21 cellular contexts compared by ENCODE assay signal in genomic region chr14:103337794-103338193, GRCh38. TPM values are rescaled to one million over a fixed set of nuclear protein-coding genes. Genes with fewer than 3 reads are reported as not detected.
A peak's percentile ranks its signal among the peaks of the same experiment; 100 is the strongest.
DNase-seq lines count a peak whose midpoint lies in the region; ATAC-seq and TF ChIP-seq lines count a peak whose summit lies in the region.
"Had no signal": no experiment of that assay in that cellular context is flagged by ENCODE, and none has a peak within 500 bp of the region (broad histone marks: within the 10 kb centered on the region; RNA-seq: fewer than 3 reads in every experiment).

No MANE protein-coding gene starts in this region.

- H3K9me3 ChIP-seq in T-helper 17 cell (ENCODE audit: control insufficient read depth, low read length, poor library complexity, severe bottlenecking) (no peaks in the 10 kb centered on the region), endodermal cell (ENCODE audit: control insufficient read depth, low read length) (no peaks in the 10 kb centered on the region), heart left ventricle (no peaks in the 10 kb centered on the region)
- H3K9me3 ChIP-seq: ascending aorta, spleen, tibial artery had no signal

- intact Hi-C loops in activated naive CD4-positive, alpha-beta T cell treated with anti-CD3 and anti-CD28 coated beads for 36 hours (cut with micrococcal nuclease) = no loop called here
- intact Hi-C loops in heart left ventricle (cut with DNase I) = loop anchor here in 4 of 10 donors (5.0 to 10.0 kb wide), 3 partner anchors 45 to 50 kb away; partner anchors contain the start of gene MARK3 (in 3 of the 4)

- ATAC-seq in T-helper 17 cell (no peak), GM19324 (IDR thresholded peaks at IDR 0.05; ENCODE audit: low FRiP score, unreplicated experiment) (no peak), heart left ventricle (no peak), GM18858 (IDR thresholded peaks at IDR 0.05; ENCODE audit: unreplicated experiment) (no peak)
- no peak for ATAC-seq in stimulated activated naive CD8-positive, alpha-beta T cell treated with anti-CD3 and anti-CD28 coated beads, Interleukin-15, amount 100 ng/mL, for 72 hours

- peaks cover 70% of the 10 kb centered on the region for H3K36me3 Mint-ChIP-seq in activated naive CD4-positive, alpha-beta T cell treated with anti-CD3 and anti-CD28 coated beads for 36 hours (ENCODE audit: low read depth)
- H3K36me3 Mint-ChIP-seq in activated naive CD4-positive, alpha-beta T cell treated with anti-CD3 and anti-CD28 coated beads, Interleukin-2, amount 10 ng/mL, durations not matched to agents 7 days and 5 days = peaks cover 78% of the 10 kb centered on the region
- H3K36me3 Mint-ChIP-seq in T-helper 17 cell (ENCODE audit: low read depth) (peaks cover 17% of the 10 kb centered on the region), endodermal cell (ENCODE audit: low read depth) (peaks cover 78% of the 10 kb centered on the region)

- DNase-seq in activated naive CD4-positive, alpha-beta T cell treated with anti-CD3 and anti-CD28 coated beads for 36 hours = no peak
- DNase-seq in activated naive CD4-positive, alpha-beta T cell treated with anti-CD3 and anti-CD28 coated beads, Interleukin-2, amount 10 ng/mL, durations not matched to agents 7 days and 5 days = no peak
- no peak for DNase-seq in T-helper 17 cell
- no peak for DNase-seq in endodermal cell
- DNase-seq in stimulated activated naive CD8-positive, alpha-beta T cell treated with anti-CD3 and anti-CD28 coated beads, Interleukin-15, amount 100 ng/mL, for 72 hours = no peak
- DNase-seq in heart left ventricle = no peak
- DNase-seq: activated CD4-positive, alpha-beta T cell treated with anti-CD3 and anti-CD28 coated beads, Interleukin-2, amount 50 U/mL, for 4 hours; islet precursor cell; NCI-H1694; NCI-H226; NK-92 treated with Interleukin-12 subunit alpha and Interleukin-12 subunit beta, amount 100 ng/mL, for 24 hours; RPMI8226; spleen; tibial artery had no signal

- 96 to 100% methylated on average over 1 to 3 of the region's 3 CpGs for WGBS in endodermal cell (ENCODE audit: insufficient coverage in 1 of 2, insufficient read length in 1 of 2), 2 experiments
- 77 to 91% (median 84%) methylated on average over 3 of the region's 3 CpGs for WGBS in heart left ventricle, 4 donors

- no peaks in the 10 kb centered on the region for H3K27me3 Mint-ChIP-seq in activated naive CD4-positive, alpha-beta T cell treated with anti-CD3 and anti-CD28 coated beads for 36 hours (ENCODE audit: low read depth)
- peaks cover 5% of the 10 kb centered on the region for H3K27me3 Mint-ChIP-seq in activated naive CD4-positive, alpha-beta T cell treated with anti-CD3 and anti-CD28 coated beads, Interleukin-2, amount 10 ng/mL, durations not matched to agents 7 days and 5 days
- H3K27me3 Mint-ChIP-seq in T-helper 17 cell (no peaks in the 10 kb centered on the region), endodermal cell (ENCODE audit: insufficient read depth) (no peaks in the 10 kb centered on the region)
- no peaks in the 10 kb centered on the region for H3K27me3 Mint-ChIP-seq in stimulated activated naive CD8-positive, alpha-beta T cell treated with anti-CD3 and anti-CD28 coated beads, Interleukin-15, amount 100 ng/mL, for 72 hours

- TF ChIP-seq CTCF in endodermal cell (conservative IDR thresholded peaks at IDR 0.05) = no peak
- no peak for TF ChIP-seq CTCF in heart left ventricle (IDR thresholded peaks at IDR 0.05)

- peak overlapping the region; percentile 95 for H3K27ac Mint-ChIP-seq in activated naive CD4-positive, alpha-beta T cell treated with anti-CD3 and anti-CD28 coated beads for 36 hours
- H3K27ac Mint-ChIP-seq in activated naive CD4-positive, alpha-beta T cell treated with anti-CD3 and anti-CD28 coated beads, Interleukin-2, amount 10 ng/mL, durations not matched to agents 7 days and 5 days = no peak overlapping the region
- H3K27ac Mint-ChIP-seq in T-helper 17 cell (peak overlapping the region; percentile 94), endodermal cell (peak overlapping the region; percentile 33)
- H3K27ac Mint-ChIP-seq in stimulated activated naive CD8-positive, alpha-beta T cell treated with anti-CD3 and anti-CD28 coated beads, Interleukin-15, amount 100 ng/mL, for 72 hours = peak overlapping the region; percentile 29 to 95

- H3K9me3 Mint-ChIP-seq in activated naive CD4-positive, alpha-beta T cell treated with anti-CD3 and anti-CD28 coated beads for 36 hours = no peaks in the 10 kb centered on the region
- no peaks in the 10 kb centered on the region for H3K9me3 Mint-ChIP-seq in activated naive CD4-positive, alpha-beta T cell treated with anti-CD3 and anti-CD28 coated beads, Interleukin-2, amount 10 ng/mL, durations not matched to agents 7 days and 5 days
- H3K9me3 Mint-ChIP-seq in endodermal cell = no peaks in the 10 kb centered on the region
- no peaks in the 10 kb centered on the region for H3K9me3 Mint-ChIP-seq in stimulated activated naive CD8-positive, alpha-beta T cell treated with anti-CD3 and anti-CD28 coated beads, Interleukin-15, amount 100 ng/mL, for 72 hours
- H3K9me3 Mint-ChIP-seq: CD14-positive monocyte had no signal

- TF ChIP-seq POLR2A in heart left ventricle (IDR thresholded peaks at IDR 0.05) = no peak

- peaks cover 78% of the 10 kb centered on the region for H3K36me3 ChIP-seq in endodermal cell (ENCODE audit: control insufficient read depth, insufficient read depth, low read length)
- H3K36me3 ChIP-seq in heart left ventricle = peaks cover 4 to 76% (median 75%) of the 10 kb centered on the region in 9 donors

- H3K9ac ChIP-seq in endodermal cell (ENCODE audit: extremely low read depth, low read length, poor library complexity, severe bottlenecking) = no peak overlapping the region

- H3K4me1 ChIP-seq in endodermal cell (ENCODE audit: control insufficient read depth, insufficient read depth, low read length) (no peaks in the 10 kb centered on the region), heart left ventricle (peaks cover 4 to 41% (median 26%) of the 10 kb centered on the region in 12 donors)

- CTCF ChIA-PET in activated naive CD4-positive, alpha-beta T cell treated with anti-CD3 and anti-CD28 coated beads for 36 hours (lab: Charles Lee) = no interaction called here
- CTCF ChIA-PET in activated naive CD4-positive, alpha-beta T cell treated with anti-CD3 and anti-CD28 coated beads, Interleukin-2, amount 10 ng/mL, durations not matched to agents 7 days and 5 days (lab: Charles Lee) = interaction anchor here (3.0 kb wide), 1 partner anchor 53 kb away, joined by 9 read pairs; no protein-coding TSS in a partner anchor

- H3K4me3 ChIP-seq in endodermal cell (ENCODE audit: low read length) (no peak overlapping the region), heart left ventricle (no peak overlapping the region)
- H3K4me3 ChIP-seq: ascending aorta, hepatocyte, lung, spleen, tibial artery had no signal

- H3K4me3 Mint-ChIP-seq in activated naive CD4-positive, alpha-beta T cell treated with anti-CD3 and anti-CD28 coated beads for 36 hours = no peak overlapping the region
- no peak overlapping the region for H3K4me3 Mint-ChIP-seq in activated naive CD4-positive, alpha-beta T cell treated with anti-CD3 and anti-CD28 coated beads, Interleukin-2, amount 10 ng/mL, durations not matched to agents 7 days and 5 days
- H3K4me3 Mint-ChIP-seq in T-helper 17 cell (peak overlapping the region; percentile 82), endodermal cell (no peak overlapping the region)
- H3K4me3 Mint-ChIP-seq in stimulated activated naive CD8-positive, alpha-beta T cell treated with anti-CD3 and anti-CD28 coated beads, Interleukin-15, amount 100 ng/mL, for 72 hours = peak overlapping the region in 1 of 2 donors; percentile 12
- H3K4me3 Mint-ChIP-seq: CD14-positive monocyte had no signal

- peaks cover 51% of the 10 kb centered on the region for H3K4me1 Mint-ChIP-seq in activated naive CD4-positive, alpha-beta T cell treated with anti-CD3 and anti-CD28 coated beads for 36 hours (ENCODE audit: low read depth)
- peaks cover 42% of the 10 kb centered on the region for H3K4me1 Mint-ChIP-seq in activated naive CD4-positive, alpha-beta T cell treated with anti-CD3 and anti-CD28 coated beads, Interleukin-2, amount 10 ng/mL, durations not matched to agents 7 days and 5 days
- peaks cover 29% of the 10 kb centered on the region for H3K4me1 Mint-ChIP-seq in T-helper 17 cell
- H3K4me1 Mint-ChIP-seq in endodermal cell = peaks cover 11% of the 10 kb centered on the region
- H3K4me1 Mint-ChIP-seq in stimulated activated naive CD8-positive, alpha-beta T cell treated with anti-CD3 and anti-CD28 coated beads, Interleukin-15, amount 100 ng/mL, for 72 hours = peaks cover 64% of the 10 kb centered on the region

- H3K27ac ChIP-seq in endodermal cell (ENCODE audit: low read depth, low read length) (no peak overlapping the region), heart left ventricle (no peak overlapping the region)
- H3K27ac ChIP-seq: ascending aorta, hepatocyte, HL-60, tibial artery had no signal

- H3K27me3 ChIP-seq in endodermal cell (ENCODE audit: control insufficient read depth, insufficient read depth, low read length, poor library complexity, severe bottlenecking) = no peaks in the 10 kb centered on the region
- H3K27me3 ChIP-seq in heart left ventricle = no peaks in the 10 kb centered on the region
- H3K27me3 ChIP-seq: ascending aorta, hepatocyte, spleen, tibial artery had no signal

RNA-seq across cellular contexts. Expression of gene EIF5, which starts 3.8 kb away (rescaled TPM):
- total RNA-seq in activated naive CD4-positive, alpha-beta T cell treated with anti-CD3 and anti-CD28 coated beads for 36 hours = 100 to 1,000 TPM; 117 to 121 TPM
- total RNA-seq in T-helper 17 cell (100 to 1,000 TPM; 649 to 800 TPM), endodermal cell (100 to 1,000 TPM; 267 to 339 TPM), heart left ventricle (100 to 1,000 TPM; 200 to 304 (median 255) TPM)
- polyA plus RNA-seq in endodermal cell (2013, experiment 1 of 2) = 276 TPM
- 252 TPM for polyA plus RNA-seq in endodermal cell (2013, experiment 2 of 2)
- 100 to 1,000 TPM in 1 of 2 donors, 10 to 100 TPM in 1; 38.1 to 300 TPM for polyA plus RNA-seq in heart left ventricle

RNA-seq across cellular contexts. Expression of gene MARK3, which starts 47.4 kb away (rescaled TPM):
- 10 to 100 TPM; 62.2 to 64.7 TPM for total RNA-seq in activated naive CD4-positive, alpha-beta T cell treated with anti-CD3 and anti-CD28 coated beads for 36 hours
- total RNA-seq in T-helper 17 cell (100 to 1,000 TPM; 121 to 136 TPM), endodermal cell (100 to 1,000 TPM in 1 of 2 donors, 10 to 100 TPM in 1; 95.8 to 106 TPM), heart left ventricle (100 to 1,000 TPM in 5 of 9 donors, 10 to 100 TPM in 4; 54.0 to 156 (median 111) TPM)
- polyA plus RNA-seq in endodermal cell (2013, experiment 1 of 2) = 73.3 TPM
- 80.1 TPM for polyA plus RNA-seq in endodermal cell (2013, experiment 2 of 2)
- polyA plus RNA-seq in heart left ventricle = 100 to 1,000 TPM in 1 of 2 donors, 10 to 100 TPM in 1; 76.0 to 119 TPM
